ENCODE assay signal across 8 cellular contexts in genomic region chr1:156337052-156337887, GRCh38. TPM values are rescaled to one million over a fixed set of nuclear protein-coding genes. Genes with fewer than 3 reads are reported as not detected.
A peak's percentile ranks its signal among the peaks of the same experiment; 100 is the strongest.
DNase-seq lines count a peak whose midpoint lies in the region; ATAC-seq, FAIRE-seq and TF ChIP-seq lines count a peak whose summit lies in the region.

No MANE protein-coding gene starts in this region.

- H3K27ac ChIP-seq in A549 (peak overlapping the region; percentile 87 to 89), right lobe of liver (peak overlapping the region; percentile 47 to 86 (median 70)), tibial artery (peak overlapping the region; percentile 63 to 71)

- H3K9me3 ChIP-seq in A549 (no peaks in the 10 kb centered on the region), right lobe of liver (no peaks in the 10 kb centered on the region), tibial artery (no peaks in the 10 kb centered on the region)

- intact Hi-C loops in right lobe of liver (cut with DNase I) (no loop called here), tibial artery (cut with DNase I; ENCODE audit: low total_unique reads) (no loop called here)

- no peak for TF ChIP-seq RAD21 in A549 (conservative IDR thresholded peaks at IDR 0.05 in 1 of 2, IDR thresholded peaks at IDR 0.05 in 1 of 2)

- H3K4me1 ChIP-seq in A549: peaks cover 16% of the 10 kb centered on the region; the same call in 2 of the 3 replicates
- H3K4me1 ChIP-seq in right lobe of liver: peaks cover 0 to 15% (median 3%) of the 10 kb centered on the region in 4 donors
- peaks cover 5 to 24% (median 14%) of the 10 kb centered on the region in 4 donors for H3K4me1 ChIP-seq in tibial artery

- WGBS in A549 (ENCODE audit: missing lambda C conversion rate): 13% methylated on average over 34 of the region's 34 CpGs
- WGBS in right lobe of liver (ENCODE audit: insufficient coverage, low coverage, low lambda C conversion rate, missing lambda C conversion rate): 35% methylated on average over 32 of the region's 34 CpGs

- POLR2A ChIA-PET in A549 (lab: Yijun Ruan, JAX): interaction anchor here (0.5 to 1.6 kb wide), 5 partner anchors 11 to 236 kb away, joined by 3 to 6 read pairs (median 4); partner anchors contain the start of gene SMG5

- TF ChIP-seq CTCF in A549 (IDR thresholded peaks at IDR 0.05) (no peak), HFF-Myc (IDR thresholded peaks at IDR 0.05; ENCODE audit: low read depth, low read length, missing control alignments) (no peak), right lobe of liver (IDR thresholded peaks at IDR 0.05) (no peak), tibial artery (IDR thresholded peaks at IDR 0.05) (no peak)

- CTCF ChIA-PET in A549 (lab: Yijun Ruan, JAX): interaction anchor here (1.0 to 1.9 kb wide), 6 partner anchors 11 to 271 kb away, joined by 3 to 8 read pairs (median 4); no protein-coding TSS in a partner anchor

- TF ChIP-seq EP300 in A549 (IDR thresholded peaks at IDR 0.05): no peak

- peak; percentile 14 to 17 for DNase-seq in A549 (ENCODE audit: low read depth in 1 of 2, low spot score in 1 of 2)
- DNase-seq in HFF-Myc (ENCODE audit: extremely low read depth, low read depth): no peak
- DNase-seq in astrocyte of the hippocampus (ENCODE audit: low read depth, low spot score): peak; percentile 15
- no peak for DNase-seq in right lobe of liver
- no peak for DNase-seq in tibial artery
- DNase-seq in AG08395 (ENCODE audit: low spot score): no peak

- H3K4me3 ChIP-seq in A549 (peak overlapping the region; percentile 75), HFF-Myc (replicated peaks; ENCODE audit: low read depth, low read length) (peak overlapping the region; percentile 86), right lobe of liver (peak overlapping the region; percentile 62 to 91 (median 82)), tibial artery (peak overlapping the region; percentile 68 to 70)

- peak overlapping the region; percentile 94 for H3K4me2 ChIP-seq in A549

- H3K36me3 ChIP-seq in right lobe of liver: peaks cover 3 to 35% (median 19%) of the 10 kb centered on the region in 4 donors
- peaks cover 30 to 35% (median 34%) of the 10 kb centered on the region in 3 donors for H3K36me3 ChIP-seq in tibial artery

- TF ChIP-seq POLR2A in A549 (IDR thresholded peaks at IDR 0.05; ENCODE audit: low read length) (no peak), right lobe of liver (IDR thresholded peaks at IDR 0.05) (no peak)

- no peak for FAIRE-seq in A549 (lab: Jason Lieb, UNC)

- ATAC-seq in A549: peak in 1 of 2 experiments; percentile 15; a peak in 1 of 6 replicates
- ATAC-seq in right lobe of liver: no peak
- no peak for ATAC-seq in HG02981 (IDR thresholded peaks at IDR 0.05; ENCODE audit: unreplicated experiment)
- no peak for ATAC-seq in HG03432 (IDR thresholded peaks at IDR 0.05; ENCODE audit: unreplicated experiment)

- H3K27me3 ChIP-seq in right lobe of liver: no peaks in the 10 kb centered on the region
- no peaks in the 10 kb centered on the region for H3K27me3 ChIP-seq in tibial artery

TF ChIP-seq in A549, 52 proteins besides CTCF, POLR2A, EP300 and RAD21:
- no peak for TF ChIP-seq EHMT2 (IDR thresholded peaks at IDR 0.05; ENCODE audit: low read depth)
- TF ChIP-seq REST (IDR thresholded peaks at IDR 0.05): no peak
- TF ChIP-seq GATA3 (IDR thresholded peaks at IDR 0.05; ENCODE audit: borderline replicate concordance): no peak
- TF ChIP-seq JUNB (IDR thresholded peaks at IDR 0.05): no peak
- no peak for TF ChIP-seq MYC (IDR thresholded peaks at IDR 0.05; ENCODE audit: borderline replicate concordance, low read length)
- no peak for TF ChIP-seq FOSL2 (IDR thresholded peaks at IDR 0.05)
- no peak for TF ChIP-seq FOSL2 (CRISPR knock-in tag; IDR thresholded peaks at IDR 0.05)
- no peak for TF ChIP-seq HMGXB4 (CRISPR knock-in tag; IDR thresholded peaks at IDR 0.05; ENCODE audit: borderline replicate concordance)
- TF ChIP-seq BHLHE40 (IDR thresholded peaks at IDR 0.05; ENCODE audit: low read depth, low read length): no peak

RNA-seq across cellular contexts. Expression of gene CCT3, which starts 0.8 kb away (rescaled TPM):
- polyA plus RNA-seq in A549 (2011; rRNA removed): 528 and 530 TPM in 2 replicates
- 604 and 615 TPM in 2 replicates for polyA plus RNA-seq in A549 (2012; cell fraction: cytosol; rRNA removed)
- 460 and 483 TPM in 2 replicates for polyA plus RNA-seq in A549 (2012; cell fraction: nucleus; rRNA removed)
- polyA plus RNA-seq in A549 (2017; fragmentation: RNase III; extraction: RNeasy Plus Mini Kit Qiagen cat#74134 plus additional on column Dnase treatment): 804 to 909 TPM (median 824 TPM) in 3 replicates
- polyA minus RNA-seq in A549 (2011; rRNA and poly(A)+ RNA removed): 437 and 471 TPM in 2 replicates
- 100 to 1,000 TPM in 3 of 6 experiments, 10 to 100 TPM in 3; 79.3 to 179 (median 115) TPM for total RNA-seq in right lobe of liver

RNA-seq across cellular contexts. Expression of gene TSACC, which starts 1.1 kb away (rescaled TPM):
- polyA plus RNA-seq in A549 (2011; rRNA removed) (3.9 and 4.7 TPM in 2 replicates), A549 (2017; fragmentation: RNase III; extraction: RNeasy Plus Mini Kit Qiagen cat#74134 plus additional on column Dnase treatment) (2.6 to 3.2 TPM (median 3.0 TPM) in 3 replicates)
- 4.8 and 5.3 TPM in 2 replicates for polyA plus RNA-seq in A549 (2012; cell fraction: cytosol; rRNA removed)
- 1.3 TPM in 2 replicates for polyA plus RNA-seq in A549 (2012; cell fraction: nucleus; rRNA removed)
- polyA minus RNA-seq in A549 (2011; rRNA and poly(A)+ RNA removed): 0.83 and 1.1 TPM in 2 replicates
- 1 to 10 TPM in 2 of 6 experiments, under 1 TPM in 2, not detected in 2; 0.37 to 1.1 (median 0.99) TPM for total RNA-seq in right lobe of liver

RNA-seq across cellular contexts. Expression of gene RHBG, which starts 31.7 kb away (rescaled TPM):
- 0.04 and 0.06 TPM in 2 replicates for polyA plus RNA-seq in A549 (2011; rRNA removed)
- polyA plus RNA-seq in A549 (2012; cell fraction: cytosol; rRNA removed): 0.04 and 0.09 TPM in 2 replicates
- polyA plus RNA-seq in A549 (2012; cell fraction: nucleus; rRNA removed): 0.51 and 0.64 TPM in 2 replicates
- 0.08 TPM in 1 of 3 replicates, not detected in the others for polyA plus RNA-seq in A549 (2017; fragmentation: RNase III; extraction: RNeasy Plus Mini Kit Qiagen cat#74134 plus additional on column Dnase treatment)
- 0.19 TPM in 1 of 2 replicates, not detected in the other for polyA minus RNA-seq in A549 (2011; rRNA and poly(A)+ RNA removed)
- 1 to 10 TPM in 2 of 6 experiments, under 1 TPM in 2, not detected in 2; 0.42 to 1.6 (median 1.1) TPM for total RNA-seq in right lobe of liver

RNA-seq across cellular contexts. Expression of gene VHLL, which starts 38.2 kb away (rescaled TPM):
- polyA plus RNA-seq in A549 (2011; rRNA removed): not detected in 2 replicates
- polyA plus RNA-seq in A549 (2012; cell fraction: cytosol; rRNA removed): not detected in 2 replicates
- 0.24 and 0.26 TPM in 2 replicates for polyA plus RNA-seq in A549 (2012; cell fraction: nucleus; rRNA removed)
- polyA plus RNA-seq in A549 (2017; fragmentation: RNase III; extraction: RNeasy Plus Mini Kit Qiagen cat#74134 plus additional on column Dnase treatment): not detected in 3 replicates
- 0.58 TPM in 1 of 2 replicates, not detected in the other for polyA minus RNA-seq in A549 (2011; rRNA and poly(A)+ RNA removed)
- not detected for total RNA-seq in right lobe of liver

RNA-seq across cellular contexts. Expression of gene GLMP, which starts 41.8 kb away (rescaled TPM):
- polyA plus RNA-seq in A549 (2011; rRNA removed) (12.4 and 16.9 TPM in 2 replicates), A549 (2017; fragmentation: RNase III; extraction: RNeasy Plus Mini Kit Qiagen cat#74134 plus additional on column Dnase treatment) (23.0 to 32.5 TPM (median 29.0 TPM) in 3 replicates)
- polyA plus RNA-seq in A549 (2012; cell fraction: cytosol; rRNA removed): 17.2 and 23.4 TPM in 2 replicates
- 24.1 and 24.6 TPM in 2 replicates for polyA plus RNA-seq in A549 (2012; cell fraction: nucleus; rRNA removed)
- polyA minus RNA-seq in A549 (2011; rRNA and poly(A)+ RNA removed): 11.4 and 11.5 TPM in 2 replicates
- 10 to 100 TPM; 34.7 to 72.0 (median 55.7) TPM for total RNA-seq in right lobe of liver

Comparison
In these comparisons a context has a peak if more than half of its experiments do, and no peak if none do; other contexts are left out.
1. DNase-seq: peak in A549 (2 of 2) and astrocyte of the hippocampus (single experiment); none in HFF-Myc (single experiment), right lobe of liver (0 of 3), tibial artery (0 of 2) and AG08395 (single experiment).
2. Peak in every context shown above with its lines, with median percentiles within 50 percentile points of each other: H3K27ac ChIP-seq and H3K4me3 ChIP-seq.